Comparison of ENCODE assay signal across 25 cellular contexts in genomic region chr11:86081465-86081864, GRCh38. TPM values are rescaled to one million over a fixed set of nuclear protein-coding genes. Genes with fewer than 3 reads are reported as not detected.
DNase-seq lines count a peak whose midpoint lies in the region; ATAC-seq, FAIRE-seq and TF ChIP-seq lines count a peak whose summit lies in the region.
"Had no signal": no experiment of that assay in that cellular context is flagged by ENCODE, and none has a peak within 500 bp of the region (broad histone marks: within the 10 kb centered on the region; RNA-seq: fewer than 3 reads in every experiment).

No MANE protein-coding gene starts in this region.

- no peaks in the 10 kb centered on the region for H3K27me3 ChIP-seq in small intestine (ENCODE audit: control insufficient read depth in 2 of 2, insufficient read depth in 2 of 2, low read length in 2 of 2)
- H3K27me3 ChIP-seq: BE2C, BLaER1 had no signal

- WGBS in small intestine, 3 donors: 40 to 82% (median 54%) methylated on average over 3 of the region's 3 CpGs

- no peak for FAIRE-seq in small intestine (lab: Jason Lieb, UNC)
- FAIRE-seq: A204.1, GM12891, GM19239 had no signal

- DNase-seq in NCI-H82 treated with DMSO at 0.1 percent for 48 hours (lab: John Stamatoyannopoulos, UW; ENCODE audit: unreplicated experiment): peak; percentile 7
- DNase-seq in mucosa of descending colon: no peak
- peak; percentile 75 for DNase-seq in small intestine
- DNase-seq in GM03348 (ENCODE audit: low spot score): no peak
- DNase-seq in activated CD8-positive, alpha-beta memory T cell treated with anti-CD3 and anti-CD28 coated beads, Interleukin-2, amount 50 U/mL, for 4 hours: no peak
- DNase-seq: 8988T; ACHN; BE2C; C1 segment of cervical spinal cord; CD4-positive, alpha-beta memory T cell; CD4-positive, CD25-positive, alpha-beta regulatory T cell; CD8-positive, alpha-beta memory T cell; COR-L47; DMS 273 treated with DMSO at 0.1 percent for 48 hours; DMS153; DMS53; DMS79; DND-41; EL; GDM1 had no signal

- peak; percentile 29 for ATAC-seq in mucosa of descending colon
- no peak for ATAC-seq in GM21723 (IDR thresholded peaks at IDR 0.05; ENCODE audit: unreplicated experiment)

- no peak for TF ChIP-seq CTCF in mucosa of descending colon (IDR thresholded peaks at IDR 0.05)

- H3K36me3 ChIP-seq in mucosa of descending colon (ENCODE audit: low read depth) (no peaks in the 10 kb centered on the region), small intestine (ENCODE audit: control insufficient read depth in 2 of 2, insufficient read depth in 2 of 2, low read length in 2 of 2) (no peaks in the 10 kb centered on the region)
- H3K36me3 ChIP-seq: BE2C, BLaER1 had no signal

- H3K9me3 ChIP-seq in mucosa of descending colon (no peaks in the 10 kb centered on the region), small intestine (ENCODE audit: control insufficient read depth, low read depth) (no peaks in the 10 kb centered on the region)
- H3K9me3 ChIP-seq: BE2C, BLaER1 had no signal

- no peaks in the 10 kb centered on the region for H3K4me1 ChIP-seq in mucosa of descending colon (ENCODE audit: low read depth)
- no peaks in the 10 kb centered on the region for H3K4me1 ChIP-seq in small intestine (ENCODE audit: control insufficient read depth in 2 of 2, insufficient read depth in 1 of 2, low read depth in 1 of 2, low read length in 1 of 2)
- H3K4me1 ChIP-seq: BE2C, BLaER1 had no signal

- peak overlapping the region in 1 of 2 donors; percentile 32 for H3K27ac ChIP-seq in small intestine (ENCODE audit: low read depth in 1 of 2, low read length in 1 of 2)
- H3K27ac ChIP-seq: BLaER1 had no signal

- intact Hi-C loops in mucosa of descending colon (cut with DNase I, micrococcal nuclease): no loop called here

- H3K4me3 ChIP-seq in mucosa of descending colon: no peak overlapping the region
- no peak overlapping the region for H3K4me3 ChIP-seq in small intestine (ENCODE audit: low read depth in 1 of 2, low read length in 2 of 2)
- H3K4me3 ChIP-seq: BLaER1 had no signal

RNA-seq across cellular contexts. Expression of gene PICALM, which starts 12.6 kb away (rescaled TPM):
- total RNA-seq in mucosa of descending colon: 100 to 1,000 TPM; 163 to 174 (median 163) TPM
- 100 to 1,000 TPM in 2 of 3 donors, 10 to 100 TPM in 1; 88.8 to 127 (median 106) TPM for polyA plus RNA-seq in small intestine

Comparison
In these comparisons a context has a peak if more than half of its experiments do, and no peak if none do; other contexts are left out.
1. DNase-seq: peak in NCI-H82 treated with DMSO at 0.1 percent for 48 hours (single experiment) and small intestine (single experiment); none in mucosa of descending colon (0 of 3), GM03348 (single experiment) and activated CD8-positive, alpha-beta memory T cell treated with anti-CD3 and anti-CD28 coated beads, Interleukin-2, amount 50 U/mL, for 4 hours (single experiment).